Comparison of ENCODE assay signal across 8 cellular contexts in genomic region chr11:127843483-127844396, GRCh38.
DNase-seq lines count a peak whose midpoint lies in the region; ATAC-seq and TF ChIP-seq lines count a peak whose summit lies in the region.

No MANE protein-coding gene starts in this region.

- peaks cover 0 to 2% (median under 1%) of the 10 kb centered on the region in 3 donors for H3K27me3 Mint-ChIP-seq in CD14-positive monocyte (ENCODE audit: low read depth in 3 of 3)

- no peak overlapping the region for H3K4me3 ChIP-seq in Peyer's patch

- H3K9me3 Mint-ChIP-seq in CD14-positive monocyte: no peaks in the 10 kb centered on the region

- intact Hi-C loops in CD14-positive monocyte (cut with micrococcal nuclease): no loop called here
- intact Hi-C loops in Right ventricle myocardium superior (cut with DNase I): no loop called here

- no peaks in the 10 kb centered on the region for H3K36me3 ChIP-seq in Peyer's patch

- no peak overlapping the region for H3K27ac Mint-ChIP-seq in CD14-positive monocyte

- TF ChIP-seq CTCF in CD14-positive monocyte (IDR thresholded peaks at IDR 0.05) (peak; percentile 53), Peyer's patch (IDR thresholded peaks at IDR 0.05) (peak in 2 of 6 experiments; percentile 9 to 17)

- peak; percentile 66 for ATAC-seq in GM19397 (IDR thresholded peaks at IDR 0.05; ENCODE audit: unreplicated experiment)
- ATAC-seq in Right ventricle myocardium superior (ENCODE audit: poor library complexity): no peak

- H3K27ac ChIP-seq in Peyer's patch: no peak overlapping the region

- H3K27me3 ChIP-seq in Peyer's patch: no peaks in the 10 kb centered on the region

- H3K4me1 Mint-ChIP-seq in CD14-positive monocyte: no peaks in the 10 kb centered on the region

- DNase-seq in CD14-positive monocyte (ENCODE audit: low spot score): no peak
- DNase-seq in HuH-7 (ENCODE audit: low spot score): peak; percentile 19
- DNase-seq in Peyer's patch: peak; percentile 30 to 70 (median 65)
- peak; percentile 85 for DNase-seq in activated effector memory CD4-positive, alpha-beta T cell treated with anti-CD3 and anti-CD28 coated beads, Interleukin-2, amount 50 U/mL, for 16 hours
- DNase-seq in Right ventricle myocardium superior: peak; percentile 75
- peak; percentile 58 for DNase-seq in putamen (ENCODE audit: low spot score)
- DNase-seq in OCI-M2 (lab: John Stamatoyannopoulos, UW; ENCODE audit: unreplicated experiment): no peak

- H3K4me3 Mint-ChIP-seq in CD14-positive monocyte: no peak overlapping the region

- no peaks in the 10 kb centered on the region for H3K4me1 ChIP-seq in Peyer's patch

- no peaks in the 10 kb centered on the region for H3K9me3 ChIP-seq in Peyer's patch

- no peaks in the 10 kb centered on the region for H3K36me3 Mint-ChIP-seq in CD14-positive monocyte

- no peak for TF ChIP-seq POLR2A in Peyer's patch (IDR thresholded peaks at IDR 0.05)

Comparison
In these comparisons a context has a peak if more than half of its experiments do, and no peak if none do; other contexts are left out.
1. DNase-seq: peak in HuH-7 (single experiment), Peyer's patch (3 of 3), activated effector memory CD4-positive, alpha-beta T cell treated with anti-CD3 and anti-CD28 coated beads, Interleukin-2, amount 50 U/mL, for 16 hours (single experiment), Right ventricle myocardium superior (single experiment) and putamen (single experiment); none in CD14-positive monocyte (single experiment) and OCI-M2 (single experiment).